ENCODE assay signal across 1 cellular context in the genomic region with DNA sequence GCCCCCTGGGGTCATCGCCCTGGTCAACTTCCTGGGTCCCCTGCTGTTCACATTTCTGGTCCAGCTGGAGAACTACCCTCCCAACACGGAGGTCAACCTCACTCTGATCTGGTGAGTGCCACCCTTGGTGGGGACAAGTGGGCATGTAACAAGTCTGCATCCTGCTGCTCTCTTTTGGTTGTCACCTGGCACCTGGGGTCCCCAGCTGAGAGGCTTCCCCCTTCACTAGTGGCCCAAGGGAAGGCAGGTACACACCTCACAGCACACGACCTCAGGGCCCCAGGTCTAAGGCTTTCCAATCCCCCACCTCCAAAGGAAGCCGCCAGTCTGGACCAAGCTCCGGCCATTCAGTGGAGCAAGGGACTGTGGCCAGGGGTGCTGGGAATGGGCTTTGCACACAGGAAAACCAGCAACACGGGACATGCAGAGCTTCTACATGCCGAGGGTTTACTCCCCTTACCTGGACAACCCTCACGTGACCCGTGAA.
TF ChIP-seq lines count a peak whose summit lies in the region.

No MANE protein-coding gene starts in this region.

TF ChIP-seq in GM12878, 131 proteins besides CTCF, POLR2A, EP300 and RAD21:
- no peak for TF ChIP-seq ETV6 (conservative IDR thresholded peaks at IDR 0.05 in 1 of 2, IDR thresholded peaks at IDR 0.05 in 1 of 2; ENCODE audit: borderline replicate concordance in 1 of 2, low read depth in 1 of 2)
- no peak for TF ChIP-seq NR2C2 (IDR thresholded peaks at IDR 0.05; ENCODE audit: borderline replicate concordance, control insufficient read depth, insufficient read length, low read depth)
- TF ChIP-seq CHD2 (IDR thresholded peaks at IDR 0.05; ENCODE audit: borderline replicate concordance, low read depth, low read length), result no peak
- TF ChIP-seq CHD1 (IDR thresholded peaks at IDR 0.05; ENCODE audit: low read depth, low read length), result no peak
- no peak for TF ChIP-seq CBFB (IDR thresholded peaks at IDR 0.05; ENCODE audit: low read depth)
- no peak for TF ChIP-seq JUNB (IDR thresholded peaks at IDR 0.05)
- no peak for TF ChIP-seq ZNF217 (IDR thresholded peaks at IDR 0.05)
- TF ChIP-seq, protein P1, sequence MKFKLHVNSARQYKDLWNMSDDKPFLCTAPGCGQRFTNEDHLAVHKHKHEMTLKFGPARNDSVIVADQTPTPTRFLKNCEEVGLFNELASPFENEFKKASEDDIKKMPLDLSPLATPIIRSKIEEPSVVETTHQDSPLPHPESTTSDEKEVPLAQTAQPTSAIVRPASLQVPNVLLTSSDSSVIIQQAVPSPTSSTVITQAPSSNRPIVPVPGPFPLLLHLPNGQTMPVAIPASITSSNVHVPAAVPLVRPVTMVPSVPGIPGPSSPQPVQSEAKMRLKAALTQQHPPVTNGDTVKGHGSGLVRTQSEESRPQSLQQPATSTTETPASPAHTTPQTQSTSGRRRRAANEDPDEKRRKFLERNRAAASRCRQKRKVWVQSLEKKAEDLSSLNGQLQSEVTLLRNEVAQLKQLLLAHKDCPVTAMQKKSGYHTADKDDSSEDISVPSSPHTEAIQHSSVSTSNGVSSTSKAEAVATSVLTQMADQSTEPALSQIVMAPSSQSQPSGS (IDR thresholded peaks at IDR 0.05; ENCODE audit: low read length), result no peak
- TF ChIP-seq, protein P2, sequence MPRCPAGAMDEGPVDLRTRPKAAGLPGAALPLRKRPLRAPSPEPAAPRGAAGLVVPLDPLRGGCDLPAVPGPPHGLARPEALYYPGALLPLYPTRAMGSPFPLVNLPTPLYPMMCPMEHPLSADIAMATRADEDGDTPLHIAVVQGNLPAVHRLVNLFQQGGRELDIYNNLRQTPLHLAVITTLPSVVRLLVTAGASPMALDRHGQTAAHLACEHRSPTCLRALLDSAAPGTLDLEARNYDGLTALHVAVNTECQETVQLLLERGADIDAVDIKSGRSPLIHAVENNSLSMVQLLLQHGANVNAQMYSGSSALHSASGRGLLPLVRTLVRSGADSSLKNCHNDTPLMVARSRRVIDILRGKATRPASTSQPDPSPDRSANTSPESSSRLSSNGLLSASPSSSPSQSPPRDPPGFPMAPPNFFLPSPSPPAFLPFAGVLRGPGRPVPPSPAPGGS (IDR thresholded peaks at IDR 0.05; ENCODE audit: borderline replicate concordance, insufficient read depth, low read depth, low read length, poor library complexity, severe bottlenecking), result no peak
- no peak for TF ChIP-seq MEF2B (IDR thresholded peaks at IDR 0.05; ENCODE audit: partially characterized antibody, poor library complexity, severe bottlenecking)
